19 cellular contexts compared by ENCODE assay signal in the genomic region with DNA sequence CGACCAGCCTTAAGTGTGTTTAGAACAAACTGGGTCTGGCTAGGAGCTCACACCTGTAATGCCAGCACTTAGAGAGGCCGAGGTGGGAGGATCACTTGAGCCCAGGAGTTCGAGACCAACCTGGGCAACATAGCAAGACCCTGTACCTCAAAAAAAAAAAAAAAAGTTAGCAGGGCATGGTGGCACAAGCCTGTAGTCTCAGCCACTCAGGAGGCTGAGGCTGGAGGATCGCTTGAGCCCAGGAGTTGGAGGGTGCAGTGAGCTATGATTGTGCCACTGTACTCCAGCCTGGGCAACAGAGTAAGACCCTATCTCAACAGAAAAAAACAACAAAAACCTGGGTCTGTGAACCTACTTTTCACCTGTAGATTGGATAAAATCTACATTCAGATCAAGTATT.
"Had no signal": no experiment of that assay in that cellular context is flagged by ENCODE, and none has a peak within 500 bp of the region (broad histone marks: within the 10 kb centered on the region; RNA-seq: fewer than 3 reads in every experiment).

No MANE protein-coding gene starts in this region.

- H3K9me3 ChIP-seq: body of pancreas, esophagus muscularis mucosa, left ventricle myocardium inferior, mucosa of descending colon, SK-N-SH, transverse colon had no signal

- H3K4me3 Mint-ChIP-seq: memory B cell, nephron progenitor cell had no signal

- H3K4me3 ChIP-seq: body of pancreas, coronary artery, esophagus muscularis mucosa, left ventricle myocardium inferior, mucosa of descending colon, skin epidermis, transverse colon had no signal

- H3K27me3 Mint-ChIP-seq: memory B cell had no signal

- H3K4me1 ChIP-seq: body of pancreas, esophagus muscularis mucosa, left ventricle myocardium inferior, transverse colon had no signal

- ATAC-seq: body of pancreas, mucosa of descending colon, right cardiac atrium had no signal

- H3K27ac Mint-ChIP-seq: memory B cell, nephron progenitor cell had no signal

- H3K27ac ChIP-seq: body of pancreas, coronary artery, esophagus muscularis mucosa, left ventricle myocardium inferior, transverse colon had no signal

- H3K9me3 Mint-ChIP-seq: memory B cell had no signal

- H3K27me3 ChIP-seq: body of pancreas, esophagus muscularis mucosa, transverse colon had no signal

- H3K36me3 ChIP-seq: left ventricle myocardium inferior, transverse colon had no signal

- DNase-seq: activated CD4-positive, alpha-beta T cell treated with anti-CD3 and anti-CD28 coated beads for 48 hours; body of pancreas; caudate nucleus; hippocampal formation; left ventricle myocardium inferior; mucosa of descending colon; nephron progenitor cell; occipital lobe; SK-N-SH; stimulated activated CD4-positive, alpha-beta T cell treated with anti-CD3 and anti-CD28 coated beads, Interleukin-4, amount 100 ng/mL, for 4 hours; stimulated activated CD8-positive, alpha-beta memory T cell treated with anti-CD3 and anti-CD28 coated beads, Interleukin-4, amount 100 ng/mL, for 48 hours; stimulated activated naive CD8-positive, alpha-beta T cell treated with anti-CD3 and anti-CD28 coated beads, Interleukin-15, Interleukin-2, amounts not matched to agents 100 U/mL and 50 U/mL, for 24 hours; T-helper 1 cell; transverse colon had no signal
